Comparison of ENCODE assay signal across 1 cellular context in genomic region chr3:185549111-185549510, GRCh38.
TF ChIP-seq lines count a peak whose summit lies in the region.

No MANE protein-coding gene starts in this region.

TF ChIP-seq in IMR-90, 13 proteins besides CTCF, POLR2A, EP300 and RAD21:
- TF ChIP-seq FOS (IDR thresholded peaks at IDR 0.05; ENCODE audit: low read depth, low read length) (peak; percentile 97), RCOR1 (IDR thresholded peaks at IDR 0.05; ENCODE audit: insufficient replicate concordance, low read length) (no peak), NFE2L2 (IDR thresholded peaks at IDR 0.05; ENCODE audit: low read depth, low read length) (no peak), CHD1 (IDR thresholded peaks at IDR 0.05; ENCODE audit: low read depth, low read length) (no peak), CEBPB (IDR thresholded peaks at IDR 0.05; ENCODE audit: low read depth, low read length) (peak; percentile 83), MXI1 (IDR thresholded peaks at IDR 0.05; ENCODE audit: borderline replicate concordance, low read depth, low read length) (no peak), USF2 (IDR thresholded peaks at IDR 0.05; ENCODE audit: low read depth, low read length) (no peak), SMC3 (IDR thresholded peaks at IDR 0.05; ENCODE audit: low read depth, low read length) (no peak), BHLHE40 (IDR thresholded peaks at IDR 0.05; ENCODE audit: low read depth, low read length) (peak; percentile 82), MAFK (IDR thresholded peaks at IDR 0.05; ENCODE audit: low read depth, low read length) (0 out of 2 replicates have a peak, but pooled peaks have one; percentile 8), ELK1 (IDR thresholded peaks at IDR 0.05; ENCODE audit: borderline replicate concordance, low read depth, low read length) (no peak), MAZ (IDR thresholded peaks at IDR 0.05; ENCODE audit: borderline replicate concordance, low read depth, low read length) (no peak), RFX5 (IDR thresholded peaks at IDR 0.05; ENCODE audit: low read depth, low read length) (no peak)
TF ChIP-seq in IMR-90: peak in this region for 4.
